14 cellular contexts compared by ENCODE assay signal in the genomic region with DNA sequence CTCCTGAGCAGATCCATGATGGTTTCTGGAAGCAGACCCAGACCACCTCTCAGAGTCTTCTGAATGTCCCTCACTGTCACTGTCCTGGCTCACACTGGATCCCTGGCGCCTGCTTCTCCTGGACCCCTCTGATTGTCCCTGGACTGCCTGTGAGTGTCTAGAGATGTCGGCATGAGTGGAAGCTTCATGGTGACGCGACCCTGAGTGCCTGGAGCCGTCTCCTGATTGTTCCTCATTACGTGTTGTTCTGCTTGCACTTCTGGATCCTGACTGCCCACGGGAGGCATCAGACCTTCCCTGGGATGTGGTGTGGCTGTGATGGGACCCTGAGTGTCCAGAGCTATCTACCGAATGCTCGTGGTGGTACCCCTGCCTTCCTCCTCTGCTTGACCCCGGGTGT. TPM values are rescaled to one million over a fixed set of nuclear protein-coding genes. Genes with fewer than 3 reads are reported as not detected.
"Had no signal": no experiment of that assay in that cellular context is flagged by ENCODE, and none has a peak within 500 bp of the region (broad histone marks: within the 10 kb centered on the region; RNA-seq: fewer than 3 reads in every experiment).

No MANE protein-coding gene starts in this region.

RNA-seq across cellular contexts. Expression of a gene that starts 18.9 kb away (rescaled TPM):
- total RNA-seq: activated B cell treated with CpG ODN at 0.5 μM for 24 hours; activated CD4-positive, alpha-beta memory T cell treated with anti-CD3 and anti-CD28 coated beads for 36 hours; activated CD4-positive, alpha-beta T cell treated with anti-CD3 and anti-CD28 coated beads for 36 hours; activated CD4-positive, alpha-beta T cell treated with anti-CD3 and anti-CD28 coated beads, Interleukin-2, amount 10 ng/mL, durations not matched to agents 24 days and 14 days; activated CD4-positive, alpha-beta T cell treated with anti-CD3 and anti-CD28 coated beads, Interleukin-2, amount 10 ng/mL, durations not matched to agents 7 days and 5 days; activated CD8-positive, alpha-beta memory T cell treated with anti-CD3 and anti-CD28 coated beads for 36 hours; activated CD8-positive, alpha-beta memory T cell treated with anti-CD3 and anti-CD28 coated beads, Interleukin-2, amount 10 ng/mL, durations not matched to agents 7 days and 5 days; activated CD8-positive, alpha-beta T cell treated with anti-CD3 and anti-CD28 coated beads for 36 hours; activated CD8-positive, alpha-beta T cell treated with anti-CD3 and anti-CD28 coated beads, Interleukin-2, amount 10 ng/mL, durations not matched to agents 7 days and 5 days; T-cell; T-helper 1 cell treated with Interleukin-12 subunit alpha and Interleukin-12 subunit beta and Interleukin-4 antibody, amounts not matched to agents 30 ng/mL and 1 ng/mL, for 36 hours; T-helper 17 cell; T-helper 2 cell treated with Interferon-gamma antibody and Interleukin-4, amounts not matched to agents 100 ng/mL and 5 ng/mL, for 36 hours; WTC11 had no signal

RNA-seq across cellular contexts. Expression of a gene that starts 53.7 kb away (rescaled TPM):
- total RNA-seq: activated B cell treated with CpG ODN at 0.5 μM for 24 hours; activated CD4-positive, alpha-beta memory T cell treated with anti-CD3 and anti-CD28 coated beads for 36 hours; activated CD4-positive, alpha-beta T cell treated with anti-CD3 and anti-CD28 coated beads for 36 hours; activated CD4-positive, alpha-beta T cell treated with anti-CD3 and anti-CD28 coated beads, Interleukin-2, amount 10 ng/mL, durations not matched to agents 24 days and 14 days; activated CD4-positive, alpha-beta T cell treated with anti-CD3 and anti-CD28 coated beads, Interleukin-2, amount 10 ng/mL, durations not matched to agents 7 days and 5 days; activated CD8-positive, alpha-beta memory T cell treated with anti-CD3 and anti-CD28 coated beads for 36 hours; activated CD8-positive, alpha-beta memory T cell treated with anti-CD3 and anti-CD28 coated beads, Interleukin-2, amount 10 ng/mL, durations not matched to agents 7 days and 5 days; activated CD8-positive, alpha-beta T cell treated with anti-CD3 and anti-CD28 coated beads for 36 hours; activated CD8-positive, alpha-beta T cell treated with anti-CD3 and anti-CD28 coated beads, Interleukin-2, amount 10 ng/mL, durations not matched to agents 7 days and 5 days; T-cell; T-helper 1 cell treated with Interleukin-12 subunit alpha and Interleukin-12 subunit beta and Interleukin-4 antibody, amounts not matched to agents 30 ng/mL and 1 ng/mL, for 36 hours; T-helper 17 cell; T-helper 2 cell treated with Interferon-gamma antibody and Interleukin-4, amounts not matched to agents 100 ng/mL and 5 ng/mL, for 36 hours; WTC11 had no signal
